Comparison of ENCODE assay signal across 17 cellular contexts in the genomic region with DNA sequence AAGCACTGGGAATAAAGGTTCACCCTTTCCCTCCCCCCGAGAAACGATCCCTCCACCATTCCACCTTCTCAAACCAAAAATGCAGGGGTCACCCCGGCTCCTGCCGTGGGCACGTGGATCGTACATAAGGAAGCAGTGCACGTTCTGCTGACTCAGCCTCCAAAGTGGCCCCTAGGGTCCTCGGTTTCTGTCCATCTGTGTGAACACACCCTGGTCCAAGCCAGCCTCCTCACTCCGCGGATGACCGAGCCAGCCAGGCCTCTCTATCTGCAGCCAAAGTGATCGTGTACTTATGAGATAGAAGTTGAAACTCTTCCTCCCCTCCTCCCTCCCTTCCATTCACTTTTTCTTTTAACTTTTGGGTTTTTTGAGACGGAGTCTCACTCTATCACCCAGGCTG. TPM values are rescaled to one million over a fixed set of nuclear protein-coding genes. Genes with fewer than 3 reads are reported as not detected.
DNase-seq lines count a peak whose midpoint lies in the region; TF ChIP-seq lines count a peak whose summit lies in the region.
"Had no signal": no experiment of that assay in that cellular context is flagged by ENCODE, and none has a peak within 500 bp of the region (broad histone marks: within the 10 kb centered on the region; RNA-seq: fewer than 3 reads in every experiment).

No MANE protein-coding gene starts in this region.

- peak overlapping the region; percentile 54; the same call in 1 of the 2 replicates for H3K27ac ChIP-seq in VCaP

- intact Hi-C loops in posterior vena cava (cut with DNase I), result loop anchor here in 1 of 2 donors (5.0 kb wide), 2 partner anchors 42 to 192 kb away; no protein-coding TSS in a partner anchor

- H3K4me3 ChIP-seq in foreskin fibroblast (ENCODE audit: low read depth in 1 of 2, low read length in 2 of 2), result no peak overlapping the region
- H3K4me3 ChIP-seq: MG63 had no signal

- no peak for TF ChIP-seq CTCF in VCaP (conservative IDR thresholded peaks at IDR 0.05)
- no peak for TF ChIP-seq CTCF in foreskin fibroblast (IDR thresholded peaks at IDR 0.05; ENCODE audit: low read depth, low read length)

- DNase-seq in AG20443 (ENCODE audit: low spot score) (peak; percentile 26), islet precursor cell (peak; percentile 16), posterior vena cava (ENCODE audit: low spot score) (peak; percentile 82), amygdala (lab: John Stamatoyannopoulos, UW) (no peak), foreskin fibroblast (no peak), HPDE6-E6E7 (ENCODE audit: extremely low spot score) (no peak)
- no peak for DNase-seq in activated CD4-positive, alpha-beta T cell treated with anti-CD3 and anti-CD28 coated beads for 4 hours
- DNase-seq: AML-193; CD4-positive, alpha-beta memory T cell; DMS79 treated with DMSO at 0.1 percent for 48 hours; GOT3; MG63; NCI-H1105 treated with DMSO at 0.1 percent for 48 hours; NCI-H1930; NCI-H2171; RPMI8226 had no signal

RNA-seq across cellular contexts. Expression of a gene that starts 16.2 kb away (rescaled TPM):
- 10 to 100 TPM; 67.2 to 74.9 TPM for total RNA-seq in posterior vena cava

RNA-seq across cellular contexts. Expression of a gene that starts 42.4 kb away (rescaled TPM):
- 10 to 100 TPM; 34.3 to 39.0 TPM for total RNA-seq in posterior vena cava

RNA-seq across cellular contexts. Expression of a gene that starts 56.9 kb away (rescaled TPM):
- total RNA-seq in posterior vena cava, result 10 to 100 TPM; 46.2 to 48.5 TPM

Comparison
In these comparisons a context has a peak if more than half of its experiments do, and no peak if none do; other contexts are left out.
1. DNase-seq: peak in AG20443 (single experiment), islet precursor cell (single experiment) and posterior vena cava (single experiment); none in activated CD4-positive, alpha-beta T cell treated with anti-CD3 and anti-CD28 coated beads for 4 hours (0 of 2), amygdala (0 of 56), foreskin fibroblast (0 of 2) and HPDE6-E6E7 (single experiment).